1 cellular context compared by ENCODE assay signal in genomic region chr17:81183316-81183715, GRCh38.
TF ChIP-seq lines count a peak whose summit lies in the region.

No MANE protein-coding gene starts in this region.

TF ChIP-seq in K562, 482 proteins besides CTCF, POLR2A, EP300 and RAD21:
- TF ChIP-seq POLR2G (IDR thresholded peaks at IDR 0.05; ENCODE audit: low read depth, low read length): peak; percentile 26; the same call in 1 of the 2 replicates
- TF ChIP-seq MBD1 (CRISPR knock-in tag; IDR thresholded peaks at IDR 0.05): no peak
